Comparison of ENCODE assay signal across 1 cellular context in the genomic region with DNA sequence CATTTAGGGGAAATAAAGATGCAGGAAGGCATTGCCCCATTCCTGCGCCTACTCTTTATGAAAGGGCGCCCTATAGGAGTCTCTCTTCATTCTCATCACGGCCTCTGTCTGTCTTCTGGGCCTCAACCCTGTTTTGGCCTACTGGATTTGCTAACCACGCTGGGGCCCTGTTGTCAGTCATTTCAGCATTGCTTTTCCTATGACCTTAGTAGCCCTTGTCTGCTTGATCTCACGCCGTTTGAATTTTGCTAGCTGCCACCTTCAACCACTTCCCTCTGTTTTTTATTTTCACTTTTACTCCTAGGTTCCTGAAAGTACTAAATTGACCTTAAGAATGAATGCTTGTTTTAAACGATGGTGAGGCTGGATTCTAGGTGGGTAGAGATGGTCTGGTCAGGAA.
TF ChIP-seq lines count a peak whose summit lies in the region.

No MANE protein-coding gene starts in this region.

TF ChIP-seq in SK-N-SH, 30 proteins besides CTCF, POLR2A, EP300 and RAD21 (continued from another document):
- TF ChIP-seq, protein P1, sequence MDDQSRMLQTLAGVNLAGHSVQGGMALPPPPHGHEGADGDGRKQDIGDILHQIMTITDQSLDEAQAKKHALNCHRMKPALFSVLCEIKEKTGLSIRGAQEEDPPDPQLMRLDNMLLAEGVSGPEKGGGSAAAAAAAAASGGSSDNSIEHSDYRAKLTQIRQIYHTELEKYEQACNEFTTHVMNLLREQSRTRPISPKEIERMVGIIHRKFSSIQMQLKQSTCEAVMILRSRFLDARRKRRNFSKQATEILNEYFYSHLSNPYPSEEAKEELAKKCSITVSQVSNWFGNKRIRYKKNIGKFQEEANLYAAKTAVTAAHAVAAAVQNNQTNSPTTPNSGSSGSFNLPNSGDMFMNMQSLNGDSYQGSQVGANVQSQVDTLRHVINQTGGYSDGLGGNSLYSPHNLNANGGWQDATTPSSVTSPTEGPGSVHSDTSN (IDR thresholded peaks at IDR 0.05): no peak
- TF ChIP-seq TEAD4 (IDR thresholded peaks at IDR 0.05; ENCODE audit: borderline replicate concordance, insufficient read depth) (no peak), ELF1 (IDR thresholded peaks at IDR 0.05) (no peak), TAF1 (IDR thresholded peaks at IDR 0.05; ENCODE audit: borderline replicate concordance, low read depth, low read length) (no peak), SMC3 (IDR thresholded peaks at IDR 0.05; ENCODE audit: low read depth, low read length) (no peak)
- TF ChIP-seq, protein P2, sequence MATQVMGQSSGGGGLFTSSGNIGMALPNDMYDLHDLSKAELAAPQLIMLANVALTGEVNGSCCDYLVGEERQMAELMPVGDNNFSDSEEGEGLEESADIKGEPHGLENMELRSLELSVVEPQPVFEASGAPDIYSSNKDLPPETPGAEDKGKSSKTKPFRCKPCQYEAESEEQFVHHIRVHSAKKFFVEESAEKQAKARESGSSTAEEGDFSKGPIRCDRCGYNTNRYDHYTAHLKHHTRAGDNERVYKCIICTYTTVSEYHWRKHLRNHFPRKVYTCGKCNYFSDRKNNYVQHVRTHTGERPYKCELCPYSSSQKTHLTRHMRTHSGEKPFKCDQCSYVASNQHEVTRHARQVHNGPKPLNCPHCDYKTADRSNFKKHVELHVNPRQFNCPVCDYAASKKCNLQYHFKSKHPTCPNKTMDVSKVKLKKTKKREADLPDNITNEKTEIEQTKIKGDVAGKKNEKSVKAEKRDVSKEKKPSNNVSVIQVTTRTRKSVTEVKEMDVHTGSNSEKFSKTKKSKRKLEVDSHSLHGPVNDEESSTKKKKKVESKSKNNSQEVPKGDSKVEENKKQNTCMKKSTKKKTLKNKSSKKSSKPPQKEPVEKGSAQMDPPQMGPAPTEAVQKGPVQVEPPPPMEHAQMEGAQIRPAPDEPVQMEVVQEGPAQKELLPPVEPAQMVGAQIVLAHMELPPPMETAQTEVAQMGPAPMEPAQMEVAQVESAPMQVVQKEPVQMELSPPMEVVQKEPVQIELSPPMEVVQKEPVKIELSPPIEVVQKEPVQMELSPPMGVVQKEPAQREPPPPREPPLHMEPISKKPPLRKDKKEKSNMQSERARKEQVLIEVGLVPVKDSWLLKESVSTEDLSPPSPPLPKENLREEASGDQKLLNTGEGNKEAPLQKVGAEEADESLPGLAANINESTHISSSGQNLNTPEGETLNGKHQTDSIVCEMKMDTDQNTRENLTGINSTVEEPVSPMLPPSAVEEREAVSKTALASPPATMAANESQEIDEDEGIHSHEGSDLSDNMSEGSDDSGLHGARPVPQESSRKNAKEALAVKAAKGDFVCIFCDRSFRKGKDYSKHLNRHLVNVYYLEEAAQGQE (IDR thresholded peaks at IDR 0.05; ENCODE audit: low read depth, low read length): no peak
- TF ChIP-seq, protein P3, sequence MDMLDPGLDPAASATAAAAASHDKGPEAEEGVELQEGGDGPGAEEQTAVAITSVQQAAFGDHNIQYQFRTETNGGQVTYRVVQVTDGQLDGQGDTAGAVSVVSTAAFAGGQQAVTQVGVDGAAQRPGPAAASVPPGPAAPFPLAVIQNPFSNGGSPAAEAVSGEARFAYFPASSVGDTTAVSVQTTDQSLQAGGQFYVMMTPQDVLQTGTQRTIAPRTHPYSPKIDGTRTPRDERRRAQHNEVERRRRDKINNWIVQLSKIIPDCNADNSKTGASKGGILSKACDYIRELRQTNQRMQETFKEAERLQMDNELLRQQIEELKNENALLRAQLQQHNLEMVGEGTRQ (IDR thresholded peaks at IDR 0.05; ENCODE audit: borderline replicate concordance, low read depth, low read length): no peak
- TF ChIP-seq, protein P4, sequence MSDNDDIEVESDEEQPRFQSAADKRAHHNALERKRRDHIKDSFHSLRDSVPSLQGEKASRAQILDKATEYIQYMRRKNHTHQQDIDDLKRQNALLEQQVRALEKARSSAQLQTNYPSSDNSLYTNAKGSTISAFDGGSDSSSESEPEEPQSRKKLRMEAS (IDR thresholded peaks at IDR 0.05; ENCODE audit: low read depth): no peak
